1 cellular context compared by ENCODE assay signal in genomic region chr3:196632033-196632751, GRCh38.
A peak's percentile ranks its signal among the peaks of the same experiment; 100 is the strongest.
TF ChIP-seq lines count a peak whose summit lies in the region.

No MANE protein-coding gene starts in this region.

TF ChIP-seq in K562, 482 proteins besides CTCF, POLR2A, EP300 and RAD21 (continued from another document and continues in another):
- TF ChIP-seq GTF3C2 (IDR thresholded peaks at IDR 0.05; ENCODE audit: borderline replicate concordance, extremely low read depth, insufficient read length) (no peak), ZNF512 (tag; IDR thresholded peaks at IDR 0.05) (no peak), KHSRP (IDR thresholded peaks at IDR 0.05) (no peak), E2F4 (CRISPR knock-in tag; IDR thresholded peaks at IDR 0.05; ENCODE audit: low read depth) (no peak), ATF1 (CRISPR knock-in tag; IDR thresholded peaks at IDR 0.05) (no peak), ATF1 (tag; IDR thresholded peaks at IDR 0.05) (peak; percentile 68), CAMTA2 (CRISPR knock-in tag; conservative IDR thresholded peaks at IDR 0.05) (no peak), DIDO1 (tag; IDR thresholded peaks at IDR 0.05; ENCODE audit: low read depth) (no peak), JUND (IDR thresholded peaks at IDR 0.05; ENCODE audit: borderline replicate concordance, low read depth, low read length) (no peak; the same call in none of the 2 replicates), JUND (tag; IDR thresholded peaks at IDR 0.05; ENCODE audit: borderline replicate concordance, low read depth, low read length) (no peak; the same call in 2 of the 3 replicates), ASH1L (IDR thresholded peaks at IDR 0.05; ENCODE audit: borderline replicate concordance, low read depth, partially characterized antibody) (no peak), HDGF (IDR thresholded peaks at IDR 0.05) (no peak), RBM14 (IDR thresholded peaks at IDR 0.05; ENCODE audit: borderline replicate concordance, insufficient read depth, low read depth, low read length) (no peak), ZNF696 (CRISPR knock-in tag; conservative IDR thresholded peaks at IDR 0.05) (no peak), NFIC (IDR thresholded peaks at IDR 0.05) (peak; percentile 18), ESRRA (IDR thresholded peaks at IDR 0.05; ENCODE audit: borderline replicate concordance, low read depth) (peak; percentile 68; the same call in 1 of the 2 replicates), TCF3 (CRISPR knock-in tag; IDR thresholded peaks at IDR 0.05) (peak; percentile 87), ZC3H11A (IDR thresholded peaks at IDR 0.05; ENCODE audit: low read depth, low read length) (no peak), ZNF184 (CRISPR knock-in tag; IDR thresholded peaks at IDR 0.05) (no peak), ZNF76 (CRISPR knock-in tag; IDR thresholded peaks at IDR 0.05; ENCODE audit: borderline replicate concordance) (no peak), ETV1 (tag; conservative IDR thresholded peaks at IDR 0.05; ENCODE audit: low read depth) (peak; percentile 96), FOXA1 (IDR thresholded peaks at IDR 0.05; ENCODE audit: borderline replicate concordance) (no peak), ILK (tag; IDR thresholded peaks at IDR 0.05; ENCODE audit: borderline replicate concordance, low read depth) (no peak), EGR1 (conservative IDR thresholded peaks at IDR 0.05) (no peak; the same call in 1 of the 2 replicates), THRA (IDR thresholded peaks at IDR 0.05) (no peak), RUNX1 (IDR thresholded peaks at IDR 0.05; ENCODE audit: low read depth) (peak; percentile 80; the same call in 1 of the 2 replicates), RCOR1 (IDR thresholded peaks at IDR 0.05; ENCODE audit: borderline replicate concordance in 1 of 2, low read depth in 2 of 2, low read length in 2 of 2) (peak; percentile 44 to 82; a peak in 3 of 4 replicates), TAF9B (IDR thresholded peaks at IDR 0.05; ENCODE audit: partially characterized antibody) (peak; percentile 77), ZNF780A (CRISPR knock-in tag; IDR thresholded peaks at IDR 0.05) (no peak), MTA1 (IDR thresholded peaks at IDR 0.05; ENCODE audit: borderline replicate concordance) (no peak), CBX3 (IDR thresholded peaks at IDR 0.05; ENCODE audit: borderline replicate concordance in 1 of 2, low read length in 2 of 2) (0 out of 3 replicates have a peak, but pooled peaks of 1 of the 2 experiments have one; percentile 40), SRSF7 (optimal IDR thresholded peaks at IDR 0.05; ENCODE audit: low read depth, low read length) (no peak)
- TF ChIP-seq, protein P1, sequence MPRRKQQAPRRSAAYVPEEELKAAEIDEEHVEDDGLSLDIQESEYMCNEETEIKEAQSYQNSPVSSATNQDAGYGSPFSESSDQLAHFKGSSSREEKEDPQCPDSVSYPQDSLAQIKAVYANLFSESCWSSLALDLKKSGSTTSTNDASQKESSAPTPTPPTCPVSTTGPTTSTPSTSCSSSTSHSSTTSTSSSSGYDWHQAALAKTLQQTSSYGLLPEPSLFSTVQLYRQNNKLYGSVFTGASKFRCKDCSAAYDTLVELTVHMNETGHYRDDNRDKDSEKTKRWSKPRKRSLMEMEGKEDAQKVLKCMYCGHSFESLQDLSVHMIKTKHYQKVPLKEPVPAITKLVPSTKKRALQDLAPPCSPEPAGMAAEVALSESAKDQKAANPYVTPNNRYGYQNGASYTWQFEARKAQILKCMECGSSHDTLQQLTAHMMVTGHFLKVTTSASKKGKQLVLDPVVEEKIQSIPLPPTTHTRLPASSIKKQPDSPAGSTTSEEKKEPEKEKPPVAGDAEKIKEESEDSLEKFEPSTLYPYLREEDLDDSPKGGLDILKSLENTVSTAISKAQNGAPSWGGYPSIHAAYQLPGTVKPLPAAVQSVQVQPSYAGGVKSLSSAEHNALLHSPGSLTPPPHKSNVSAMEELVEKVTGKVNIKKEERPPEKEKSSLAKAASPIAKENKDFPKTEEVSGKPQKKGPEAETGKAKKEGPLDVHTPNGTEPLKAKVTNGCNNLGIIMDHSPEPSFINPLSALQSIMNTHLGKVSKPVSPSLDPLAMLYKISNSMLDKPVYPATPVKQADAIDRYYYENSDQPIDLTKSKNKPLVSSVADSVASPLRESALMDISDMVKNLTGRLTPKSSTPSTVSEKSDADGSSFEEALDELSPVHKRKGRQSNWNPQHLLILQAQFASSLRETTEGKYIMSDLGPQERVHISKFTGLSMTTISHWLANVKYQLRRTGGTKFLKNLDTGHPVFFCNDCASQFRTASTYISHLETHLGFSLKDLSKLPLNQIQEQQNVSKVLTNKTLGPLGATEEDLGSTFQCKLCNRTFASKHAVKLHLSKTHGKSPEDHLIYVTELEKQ (CRISPR knock-in tag; IDR thresholded peaks at IDR 0.05), result no peak
- TF ChIP-seq, protein P2, sequence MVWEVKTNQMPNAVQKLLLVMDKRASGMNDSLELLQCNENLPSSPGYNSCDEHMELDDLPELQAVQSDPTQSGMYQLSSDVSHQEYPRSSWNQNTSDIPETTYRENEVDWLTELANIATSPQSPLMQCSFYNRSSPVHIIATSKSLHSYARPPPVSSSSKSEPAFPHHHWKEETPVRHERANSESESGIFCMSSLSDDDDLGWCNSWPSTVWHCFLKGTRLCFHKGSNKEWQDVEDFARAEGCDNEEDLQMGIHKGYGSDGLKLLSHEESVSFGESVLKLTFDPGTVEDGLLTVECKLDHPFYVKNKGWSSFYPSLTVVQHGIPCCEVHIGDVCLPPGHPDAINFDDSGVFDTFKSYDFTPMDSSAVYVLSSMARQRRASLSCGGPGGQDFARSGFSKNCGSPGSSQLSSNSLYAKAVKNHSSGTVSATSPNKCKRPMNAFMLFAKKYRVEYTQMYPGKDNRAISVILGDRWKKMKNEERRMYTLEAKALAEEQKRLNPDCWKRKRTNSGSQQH (CRISPR knock-in tag; IDR thresholded peaks at IDR 0.05), result 0 out of 2 replicates have a peak, but pooled peaks have one; percentile 63
- TF ChIP-seq, protein P3, sequence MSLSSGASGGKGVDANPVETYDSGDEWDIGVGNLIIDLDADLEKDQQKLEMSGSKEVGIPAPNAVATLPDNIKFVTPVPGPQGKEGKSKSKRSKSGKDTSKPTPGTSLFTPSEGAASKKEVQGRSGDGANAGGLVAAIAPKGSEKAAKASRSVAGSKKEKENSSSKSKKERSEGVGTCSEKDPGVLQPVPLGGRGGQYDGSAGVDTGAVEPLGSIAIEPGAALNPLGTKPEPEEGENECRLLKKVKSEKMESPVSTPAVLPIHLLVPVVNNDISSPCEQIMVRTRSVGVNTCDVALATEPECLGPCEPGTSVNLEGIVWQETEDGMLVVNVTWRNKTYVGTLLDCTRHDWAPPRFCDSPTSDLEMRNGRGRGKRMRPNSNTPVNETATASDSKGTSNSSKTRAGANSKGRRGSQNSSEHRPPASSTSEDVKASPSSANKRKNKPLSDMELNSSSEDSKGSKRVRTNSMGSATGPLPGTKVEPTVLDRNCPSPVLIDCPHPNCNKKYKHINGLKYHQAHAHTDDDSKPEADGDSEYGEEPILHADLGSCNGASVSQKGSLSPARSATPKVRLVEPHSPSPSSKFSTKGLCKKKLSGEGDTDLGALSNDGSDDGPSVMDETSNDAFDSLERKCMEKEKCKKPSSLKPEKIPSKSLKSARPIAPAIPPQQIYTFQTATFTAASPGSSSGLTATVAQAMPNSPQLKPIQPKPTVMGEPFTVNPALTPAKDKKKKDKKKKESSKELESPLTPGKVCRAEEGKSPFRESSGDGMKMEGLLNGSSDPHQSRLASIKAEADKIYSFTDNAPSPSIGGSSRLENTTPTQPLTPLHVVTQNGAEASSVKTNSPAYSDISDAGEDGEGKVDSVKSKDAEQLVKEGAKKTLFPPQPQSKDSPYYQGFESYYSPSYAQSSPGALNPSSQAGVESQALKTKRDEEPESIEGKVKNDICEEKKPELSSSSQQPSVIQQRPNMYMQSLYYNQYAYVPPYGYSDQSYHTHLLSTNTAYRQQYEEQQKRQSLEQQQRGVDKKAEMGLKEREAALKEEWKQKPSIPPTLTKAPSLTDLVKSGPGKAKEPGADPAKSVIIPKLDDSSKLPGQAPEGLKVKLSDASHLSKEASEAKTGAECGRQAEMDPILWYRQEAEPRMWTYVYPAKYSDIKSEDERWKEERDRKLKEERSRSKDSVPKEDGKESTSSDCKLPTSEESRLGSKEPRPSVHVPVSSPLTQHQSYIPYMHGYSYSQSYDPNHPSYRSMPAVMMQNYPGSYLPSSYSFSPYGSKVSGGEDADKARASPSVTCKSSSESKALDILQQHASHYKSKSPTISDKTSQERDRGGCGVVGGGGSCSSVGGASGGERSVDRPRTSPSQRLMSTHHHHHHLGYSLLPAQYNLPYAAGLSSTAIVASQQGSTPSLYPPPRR (CRISPR knock-in tag; IDR thresholded peaks at IDR 0.05; ENCODE audit: borderline replicate concordance), result peak; percentile 23; the same call in 1 of the 2 replicates
- TF ChIP-seq, protein P4, sequence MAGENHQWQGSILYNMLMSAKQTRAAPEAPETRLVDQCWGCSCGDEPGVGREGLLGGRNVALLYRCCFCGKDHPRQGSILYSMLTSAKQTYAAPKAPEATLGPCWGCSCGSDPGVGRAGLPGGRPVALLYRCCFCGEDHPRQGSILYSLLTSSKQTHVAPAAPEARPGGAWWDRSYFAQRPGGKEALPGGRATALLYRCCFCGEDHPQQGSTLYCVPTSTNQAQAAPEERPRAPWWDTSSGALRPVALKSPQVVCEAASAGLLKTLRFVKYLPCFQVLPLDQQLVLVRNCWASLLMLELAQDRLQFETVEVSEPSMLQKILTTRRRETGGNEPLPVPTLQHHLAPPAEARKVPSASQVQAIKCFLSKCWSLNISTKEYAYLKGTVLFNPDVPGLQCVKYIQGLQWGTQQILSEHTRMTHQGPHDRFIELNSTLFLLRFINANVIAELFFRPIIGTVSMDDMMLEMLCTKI (IDR thresholded peaks at IDR 0.05; ENCODE audit: partially characterized antibody), result no peak
